Comparison of ENCODE assay signal across 15 cellular contexts in genomic region chr9:80679920-80680319, GRCh38.
DNase-seq lines count a peak whose midpoint lies in the region; ATAC-seq and TF ChIP-seq lines count a peak whose summit lies in the region.
"Had no signal": no experiment of that assay in that cellular context is flagged by ENCODE, and none has a peak within 500 bp of the region (broad histone marks: within the 10 kb centered on the region; RNA-seq: fewer than 3 reads in every experiment).

No MANE protein-coding gene starts in this region.

- no peaks in the 10 kb centered on the region for H3K9me2 ChIP-seq in SK-N-SH

- H4K20me1 ChIP-seq in SK-N-SH (ENCODE audit: insufficient read depth): no peaks in the 10 kb centered on the region
- H4K20me1 ChIP-seq: BLaER1 treated with 17β-estradiol and CSF1 and Interleukin-3, amounts not matched to agents 10 nM and 100 nM had no signal

- no peaks in the 10 kb centered on the region for H3F3A ChIP-seq in SK-N-SH (replicated peaks; ENCODE audit: insufficient read depth)

- H3K27ac ChIP-seq in SK-N-SH (ENCODE audit: low read depth in 2 of 2, low read length in 1 of 2) (no peak overlapping the region), foreskin keratinocyte (no peak overlapping the region), rectal smooth muscle tissue (ENCODE audit: low read depth, low read length) (peak overlapping the region; percentile 30)
- H3K27ac ChIP-seq: 22Rv1; A549; BLaER1 treated with 17β-estradiol and CSF1 and Interleukin-3, amounts not matched to agents 10 nM and 100 nM had no signal

- ATAC-seq in SK-N-SH treated with all-trans-retinoic acid at 6 μM for 48 hours (no peak), foreskin keratinocyte (no peak), GM19351 (IDR thresholded peaks at IDR 0.05; ENCODE audit: unreplicated experiment) (no peak)
- ATAC-seq: A549; CD8-positive, alpha-beta T cell had no signal

- TF ChIP-seq RAD21 in SK-N-SH (IDR thresholded peaks at IDR 0.05; ENCODE audit: low read length): no peak

- no peak for TF ChIP-seq EP300 in SK-N-SH (IDR thresholded peaks at IDR 0.05; ENCODE audit: borderline replicate concordance in 1 of 2, low read depth in 1 of 2, low read length in 1 of 2)

- in situ Hi-C loops in ACHN (cut with HindIII; ENCODE audit: low pct_ligation_motif_present, low pct_unique_long_range_greater_than_20kb, low sequenced_read_pairs): no loop called here

- H2AFZ ChIP-seq in SK-N-SH (ENCODE audit: low read depth): no peak overlapping the region

- no peak overlapping the region for H3K4me2 ChIP-seq in SK-N-SH
- H3K4me2 ChIP-seq: A549; BLaER1 treated with 17β-estradiol and CSF1 and Interleukin-3, amounts not matched to agents 10 nM and 100 nM had no signal

- DNase-seq in SK-N-SH: no peak
- peak; percentile 32 to 55 for DNase-seq in foreskin keratinocyte
- no peak for DNase-seq in ACHN
- no peak for DNase-seq in HPDE6-E6E7 (ENCODE audit: extremely low spot score)
- DNase-seq: Calu3; CD8-positive, alpha-beta T cell; DMS79 treated with DMSO at 0.1 percent for 48 hours; GF-D8; H9 had no signal

- H3K9me3 ChIP-seq in SK-N-SH: no peaks in the 10 kb centered on the region
- H3K9me3 ChIP-seq: A549; BLaER1 treated with 17β-estradiol and CSF1 and Interleukin-3, amounts not matched to agents 10 nM and 100 nM had no signal

- no peak overlapping the region for H3K4me3 ChIP-seq in SK-N-SH (ENCODE audit: low read depth in 2 of 2, low read length in 1 of 2)
- H3K4me3 ChIP-seq in rectal smooth muscle tissue (ENCODE audit: low read length): no peak overlapping the region
- H3K4me3 ChIP-seq: A549; BLaER1 treated with 17β-estradiol and CSF1 and Interleukin-3, amounts not matched to agents 10 nM and 100 nM had no signal

- H3K36me3 ChIP-seq in SK-N-SH (replicated peaks in 1 of 2; ENCODE audit: control insufficient read depth in 1 of 2, insufficient read depth in 2 of 2, low read length in 1 of 2) (no peaks in the 10 kb centered on the region), rectal smooth muscle tissue (ENCODE audit: control insufficient read depth, insufficient read depth, low read length) (no peaks in the 10 kb centered on the region)
- H3K36me3 ChIP-seq: BLaER1 treated with 17β-estradiol and CSF1 and Interleukin-3, amounts not matched to agents 10 nM and 100 nM had no signal

- CTCF ChIA-PET in SK-N-SH (lab: Yijun Ruan, JAX): no interaction called here

- H3K27me3 ChIP-seq in SK-N-SH (ENCODE audit: insufficient read depth) (no peaks in the 10 kb centered on the region), foreskin keratinocyte (no peaks in the 10 kb centered on the region), rectal smooth muscle tissue (ENCODE audit: control insufficient read depth, insufficient read depth, low read length) (no peaks in the 10 kb centered on the region)
- H3K27me3 ChIP-seq: BLaER1 treated with 17β-estradiol and CSF1 and Interleukin-3, amounts not matched to agents 10 nM and 100 nM had no signal

- TF ChIP-seq CTCF in SK-N-SH (IDR thresholded peaks at IDR 0.05) (no peak), foreskin keratinocyte (conservative IDR thresholded peaks at IDR 0.05) (no peak)

- POLR2A ChIA-PET in SK-N-SH (lab: Yijun Ruan, JAX): no interaction called here

- H3K4me1 ChIP-seq in SK-N-SH (ENCODE audit: control insufficient read depth in 1 of 2, insufficient read depth in 2 of 2, low read depth in 1 of 2, low read length in 1 of 2) (no peaks in the 10 kb centered on the region), foreskin keratinocyte (peaks cover 8% of the 10 kb centered on the region), rectal smooth muscle tissue (ENCODE audit: control insufficient read depth, insufficient read depth, low read length) (peaks cover 7% of the 10 kb centered on the region)
- H3K4me1 ChIP-seq: A549; BLaER1 treated with 17β-estradiol and CSF1 and Interleukin-3, amounts not matched to agents 10 nM and 100 nM had no signal

- H3K79me2 ChIP-seq in SK-N-SH (ENCODE audit: insufficient read depth): no peaks in the 10 kb centered on the region

- H3K9ac ChIP-seq in SK-N-SH (no peak overlapping the region), rectal smooth muscle tissue (ENCODE audit: low read length) (no peak overlapping the region)
- H3K9ac ChIP-seq: BLaER1 treated with 17β-estradiol and CSF1 and Interleukin-3, amounts not matched to agents 10 nM and 100 nM had no signal

TF ChIP-seq in SK-N-SH treated with all-trans-retinoic acid at 6 μM for 48 hours, 23 proteins besides CTCF, POLR2A, EP300 and RAD21:
- TF ChIP-seq ISL1 (CRISPR knock-in tag; IDR thresholded peaks at IDR 0.05): peak; percentile 64
- TF ChIP-seq RARB (CRISPR knock-in tag; IDR thresholded peaks at IDR 0.05): no peak

TF ChIP-seq in SK-N-SH, 30 proteins besides CTCF, POLR2A, EP300 and RAD21:
- TF ChIP-seq MAX (IDR thresholded peaks at IDR 0.05; ENCODE audit: low read depth): no peak
- no peak for TF ChIP-seq MXI1 (IDR thresholded peaks at IDR 0.05; ENCODE audit: low read depth, low read length)
- no peak for TF ChIP-seq MEF2A (IDR thresholded peaks at IDR 0.05; ENCODE audit: borderline replicate concordance, low read depth)
- no peak for TF ChIP-seq FOXJ3 (CRISPR knock-in tag; IDR thresholded peaks at IDR 0.05)
- no peak for TF ChIP-seq NFIC (IDR thresholded peaks at IDR 0.05; ENCODE audit: borderline replicate concordance)
- TF ChIP-seq RCOR1 (IDR thresholded peaks at IDR 0.05; ENCODE audit: low read length): no peak
- TF ChIP-seq CHD2 (IDR thresholded peaks at IDR 0.05; ENCODE audit: low read length, partially characterized antibody): no peak
- no peak for TF ChIP-seq PBX3 (IDR thresholded peaks at IDR 0.05)
- no peak for TF ChIP-seq GABPA (IDR thresholded peaks at IDR 0.05; ENCODE audit: low read depth)
- no peak for TF ChIP-seq SIN3A (IDR thresholded peaks at IDR 0.05; ENCODE audit: borderline replicate concordance, low read depth, low read length)

Comparison
In these comparisons a context has a peak if more than half of its experiments do, and no peak if none do; other contexts are left out.
1. DNase-seq: peak in foreskin keratinocyte (2 of 2); none in SK-N-SH (single experiment), ACHN (single experiment) and HPDE6-E6E7 (single experiment).